ENCODE assay signal across 27 cellular contexts in genomic region chr7:101618916-101619315, GRCh38. TPM values are rescaled to one million over a fixed set of nuclear protein-coding genes. Genes with fewer than 3 reads are reported as not detected.
DNase-seq lines count a peak whose midpoint lies in the region; ATAC-seq and TF ChIP-seq lines count a peak whose summit lies in the region.
"Had no signal": no experiment of that assay in that cellular context is flagged by ENCODE, and none has a peak within 500 bp of the region (broad histone marks: within the 10 kb centered on the region; RNA-seq: fewer than 3 reads in every experiment).

No MANE protein-coding gene starts in this region.

- H3K4me2 ChIP-seq in mammary epithelial cell (ENCODE audit: insufficient read depth, low read depth, low read length) = no peak overlapping the region

- H3K27me3 Mint-ChIP-seq in mesothelial cell of epicardium (ENCODE audit: low read depth) = peaks cover 19% of the 10 kb centered on the region
- H3K27me3 Mint-ChIP-seq: activated CD4-positive, alpha-beta T cell treated with anti-CD3 and anti-CD28 coated beads, Interleukin-2, amount 10 ng/mL, durations not matched to agents 7 days and 5 days had no signal

- H3K9me3 ChIP-seq in mammary epithelial cell (replicated peaks; ENCODE audit: insufficient read depth, low read length) = no peaks in the 10 kb centered on the region
- H3K9me3 ChIP-seq in breast epithelium = no peaks in the 10 kb centered on the region
- H3K9me3 ChIP-seq: right atrium auricular region, tibial artery had no signal

- H3K4me3 Mint-ChIP-seq in mesothelial cell of epicardium = no peak overlapping the region
- H3K4me3 Mint-ChIP-seq: activated CD4-positive, alpha-beta T cell treated with anti-CD3 and anti-CD28 coated beads, Interleukin-2, amount 10 ng/mL, durations not matched to agents 7 days and 5 days; CD14-positive monocyte; stimulated activated naive B cell treated with anti-CD40 and anti-IgM and Interleukin-4, amounts not matched to agents 10 μg/mL and 1 μg/mL and 100 μg/mL, for 72 hours; T-cell had no signal

- whole genome bisulfite sequencing in mammary epithelial cell (ENCODE audit: low coverage, missing lambda C conversion rate) = 31% methylated on average over 8 of the region's 8 CpGs

- no peaks in the 10 kb centered on the region for H4K20me1 ChIP-seq in mammary epithelial cell (ENCODE audit: insufficient read depth, low read length)

- H3K4me3 ChIP-seq in mammary epithelial cell (replicated peaks in 1 of 3; ENCODE audit: insufficient read depth in 1 of 3, low read depth in 2 of 3, low read length in 3 of 3) = no peak overlapping the region
- peak overlapping the region in 1 of 3 donors; percentile 33 for H3K4me3 ChIP-seq in breast epithelium
- H3K4me3 ChIP-seq: cardiac muscle cell, right atrium auricular region, tibial artery had no signal

- H3K4me1 ChIP-seq in mammary epithelial cell (ENCODE audit: insufficient read depth, low read length) (peaks cover 10% of the 10 kb centered on the region), breast epithelium (no peaks in the 10 kb centered on the region)
- H3K4me1 ChIP-seq: right atrium auricular region had no signal

- in situ Hi-C loops in mammary epithelial cell (cut with MboI; ENCODE audit: low sequenced_read_pairs in 2 of 2) = loop anchor here in 1 of 2 donors (25.0 kb wide), 1 partner anchor 193 kb away; the partner anchor contains the start of gene CUX1
- in situ Hi-C loops in SK-MEL-5 (cut with HindIII; ENCODE audit: low pct_unique_long_range_greater_than_20kb, low sequenced_read_pairs) = no loop called here

- peak overlapping the region; percentile 50 for H3K27ac Mint-ChIP-seq in mesothelial cell of epicardium
- H3K27ac Mint-ChIP-seq: activated CD4-positive, alpha-beta T cell treated with anti-CD3 and anti-CD28 coated beads, Interleukin-2, amount 10 ng/mL, durations not matched to agents 7 days and 5 days; CD14-positive monocyte; stimulated activated naive B cell treated with anti-CD40 and anti-IgM and Interleukin-4, amounts not matched to agents 10 μg/mL and 1 μg/mL and 100 μg/mL, for 72 hours; T-cell had no signal

- peaks cover 11% of the 10 kb centered on the region for H3K4me1 Mint-ChIP-seq in mesothelial cell of epicardium
- H3K4me1 Mint-ChIP-seq: activated CD4-positive, alpha-beta T cell treated with anti-CD3 and anti-CD28 coated beads, Interleukin-2, amount 10 ng/mL, durations not matched to agents 7 days and 5 days; stimulated activated naive B cell treated with anti-CD40 and anti-IgM and Interleukin-4, amounts not matched to agents 10 μg/mL and 1 μg/mL and 100 μg/mL, for 72 hours; T-cell had no signal

- H3K27ac ChIP-seq in mammary epithelial cell (ENCODE audit: insufficient read depth, low read depth, low read length) = no peak overlapping the region
- H3K27ac ChIP-seq in breast epithelium = no peak overlapping the region
- H3K27ac ChIP-seq: cardiac muscle cell, right atrium auricular region, tibial artery had no signal

- H3K9me3 Mint-ChIP-seq in mesothelial cell of epicardium = no peaks in the 10 kb centered on the region
- H3K9me3 Mint-ChIP-seq: activated CD4-positive, alpha-beta T cell treated with anti-CD3 and anti-CD28 coated beads, Interleukin-2, amount 10 ng/mL, durations not matched to agents 7 days and 5 days; T-cell had no signal

- H3K79me2 ChIP-seq in mammary epithelial cell (ENCODE audit: insufficient read depth, low read length) = no peaks in the 10 kb centered on the region

- DNase-seq in mammary epithelial cell = no peak
- DNase-seq in breast epithelium (ENCODE audit: low spot score in 2 of 2) = no peak
- DNase-seq in SK-MEL-5 (ENCODE audit: low read depth, low spot score) = peak; percentile 40
- DNase-seq in mesothelial cell of epicardium (ENCODE audit: low spot score in 2 of 2, unreplicated experiment in 2 of 2) = no peak
- no peak for DNase-seq in retina
- DNase-seq in GM10248 (ENCODE audit: extremely low spot score) = no peak
- DNase-seq in central memory CD4-positive, alpha-beta T cell = no peak
- DNase-seq: 8988T; activated CD4-positive, alpha-beta T cell treated with anti-CD3 and anti-CD28 coated beads, Interleukin-2, amount 10 ng/mL, durations not matched to agents 7 days and 5 days; activated CD8-positive, alpha-beta memory T cell treated with anti-CD3 and anti-CD28 coated beads, Interleukin-2, amount 50 U/mL, for 4 hours; activated effector memory CD4-positive, alpha-beta T cell treated with Interleukin-2 at 50 U/mL for 16 hours; erythroblast; Kasumi-1; NCI-H1092 treated with DMSO at 0.1 percent for 48 hours; NCI-H2081 treated with DMSO at 0.1 percent for 48 hours; occipital lobe; stimulated activated naive B cell treated with anti-CD40 and anti-IgM and Interleukin-4, amounts not matched to agents 10 μg/mL and 1 μg/mL and 100 μg/mL, for 72 hours; T-cell; tibial artery had no signal

- TF ChIP-seq CTCF in mammary epithelial cell (conservative IDR thresholded peaks at IDR 0.05 in 1 of 2, IDR thresholded peaks at IDR 0.05 in 1 of 2; ENCODE audit: extremely low read depth in 1 of 2, insufficient read depth in 1 of 2, low read depth in 1 of 2, low read length in 2 of 2) (no peak), breast epithelium (IDR thresholded peaks at IDR 0.05) (no peak), mesothelial cell of epicardium (IDR thresholded peaks at IDR 0.05; ENCODE audit: unreplicated experiment) (no peak), GM10248 (IDR thresholded peaks at IDR 0.05; ENCODE audit: control extremely low read depth, extremely low read depth, low read depth, missing control alignments) (no peak)

- POLR2A ChIA-PET in GM10248 (lab: Yijun Ruan, JAX) = no interaction called here

- H3K36me3 Mint-ChIP-seq in mesothelial cell of epicardium = no peaks in the 10 kb centered on the region
- H3K36me3 Mint-ChIP-seq: CD14-positive monocyte; stimulated activated naive B cell treated with anti-CD40 and anti-IgM and Interleukin-4, amounts not matched to agents 10 μg/mL and 1 μg/mL and 100 μg/mL, for 72 hours; T-cell had no signal

- dilution Hi-C loops in mammary epithelial cell (cut with HindIII; ENCODE audit: low sequenced_read_pairs) = no loop called here

- H3K9ac ChIP-seq in mammary epithelial cell (ENCODE audit: insufficient read depth, low read length) = no peak overlapping the region

- H3K27me3 ChIP-seq in mammary epithelial cell (ENCODE audit: insufficient read depth, low read length) (no peaks in the 10 kb centered on the region), breast epithelium (peaks cover 0 to 34% of the 10 kb centered on the region in 2 donors)
- H3K27me3 ChIP-seq: cardiac muscle cell, right atrium auricular region had no signal

- no TSS peak for BruUV-seq in mammary epithelial cell (replicated peaks; lab: Mats Ljungman, UMichigan)

- CTCF ChIA-PET in mammary epithelial cell (lab: Charles Lee; ENCODE audit: low non-redundant PET) = no interaction called here
- CTCF ChIA-PET in GM10248 (lab: Yijun Ruan, JAX) = no interaction called here

- no peak for TF ChIP-seq POLR2A in breast epithelium (IDR thresholded peaks at IDR 0.05)

- peak overlapping the region; percentile 58 for H2AFZ ChIP-seq in mammary epithelial cell (ENCODE audit: low read depth, low read length)

- H3K36me3 ChIP-seq in mammary epithelial cell (ENCODE audit: insufficient read depth, low read length) (no peaks in the 10 kb centered on the region), breast epithelium (no peaks in the 10 kb centered on the region)
- H3K36me3 ChIP-seq: cardiac muscle cell, right atrium auricular region, tibial artery had no signal

- intact Hi-C loops in mammary epithelial cell (cut with micrococcal nuclease) (no loop called here), breast epithelium (cut with DNase I; ENCODE audit: low total_unique reads) (no loop called here)

- no peak for ATAC-seq in GM19328 (IDR thresholded peaks at IDR 0.05; ENCODE audit: unreplicated experiment)
- ATAC-seq: stimulated activated naive B cell treated with anti-CD40 and anti-IgM and Interleukin-4, amounts not matched to agents 10 μg/mL and 1 μg/mL and 100 μg/mL, for 72 hours; T-cell had no signal

RNA-seq across cellular contexts. Expression of gene MYL10, which starts 10.2 kb away (rescaled TPM):
- total RNA-seq in mammary epithelial cell = not detected
- not detected for polyA plus RNA-seq in mammary epithelial cell
- polyA minus RNA-seq in mammary epithelial cell = not detected
- not detected for total RNA-seq in breast epithelium
- 1.1 TPM in 1 of 2 replicates, not detected in the other for total RNA-seq in SK-MEL-5 (2014; rRNA removed; shearing (Covaris generic))
- polyA plus RNA-seq in SK-MEL-5 (2015; cell fraction: cytosol; rRNA removed) = 3.0 TPM in 1 of 2 replicates, not detected in the other
- 1.6 TPM in 1 of 2 replicates, not detected in the other for polyA plus RNA-seq in SK-MEL-5 (2015; cell fraction: nucleus; rRNA removed)
- total RNA-seq in mesothelial cell of epicardium = not detected in 3 replicates
- total RNA-seq: activated CD4-positive, alpha-beta T cell treated with anti-CD3 and anti-CD28 coated beads, Interleukin-2, amount 10 ng/mL, durations not matched to agents 7 days and 5 days; cardiac muscle cell; dermis microvascular lymphatic vessel endothelial cell; left lobe of liver; NCI-H460; occipital lobe; right atrium auricular region; T-cell had no signal
- polyA plus RNA-seq: adipose tissue, cardiac muscle cell, CD14-positive monocyte had no signal
